ENCODE assay signal across 1 cellular context in the genomic region with DNA sequence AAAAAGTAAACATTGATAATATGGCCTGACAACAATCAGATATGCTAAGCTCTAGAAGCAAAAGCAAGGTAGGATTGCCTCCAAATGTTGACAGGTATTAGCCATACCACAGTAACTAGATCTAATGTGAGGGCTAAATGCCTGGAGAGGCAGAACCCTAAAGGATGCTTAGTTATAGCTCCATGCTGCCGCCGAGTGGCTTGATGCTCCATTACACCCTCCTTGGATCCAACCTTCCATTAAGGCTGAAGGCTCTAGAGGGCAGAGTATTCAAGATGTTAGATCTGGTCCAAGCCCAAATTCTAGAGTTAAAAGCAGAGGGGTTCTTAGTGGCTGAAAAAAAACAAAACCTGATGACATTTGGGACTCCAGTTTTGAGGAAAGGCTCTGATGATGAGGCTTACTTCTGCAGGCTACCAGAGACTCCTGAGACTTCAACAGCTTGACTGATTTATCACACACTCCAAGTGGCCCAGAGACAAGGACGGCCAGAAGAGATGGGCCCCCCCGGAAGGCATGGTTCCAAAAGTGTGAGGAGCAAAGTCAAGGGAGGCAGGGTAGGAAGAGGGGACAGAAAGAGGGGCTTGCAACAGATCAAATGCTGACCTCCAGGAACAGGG.
TF ChIP-seq lines count a peak whose summit lies in the region.

No MANE protein-coding gene starts in this region.

TF ChIP-seq in HepG2, 621 proteins besides CTCF, POLR2A, EP300 and RAD21 (continued from another document and continues in another):
- TF ChIP-seq, protein P1, sequence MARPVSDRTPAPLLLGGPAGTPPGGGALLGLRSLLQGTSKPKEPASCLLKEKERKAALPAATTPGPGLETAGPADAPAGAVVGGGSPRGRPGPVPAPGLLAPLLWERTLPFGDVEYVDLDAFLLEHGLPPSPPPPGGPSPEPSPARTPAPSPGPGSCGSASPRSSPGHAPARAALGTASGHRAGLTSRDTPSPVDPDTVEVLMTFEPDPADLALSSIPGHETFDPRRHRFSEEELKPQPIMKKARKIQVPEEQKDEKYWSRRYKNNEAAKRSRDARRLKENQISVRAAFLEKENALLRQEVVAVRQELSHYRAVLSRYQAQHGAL (CRISPR knock-in tag; IDR thresholded peaks at IDR 0.05; ENCODE audit: not compliant biosample characterization) = no peak
- TF ChIP-seq NRL (CRISPR knock-in tag; IDR thresholded peaks at IDR 0.05; ENCODE audit: borderline replicate concordance) (no peak), ZNF124 (CRISPR knock-in tag; IDR thresholded peaks at IDR 0.05) (0 out of 2 replicates have a peak, but pooled peaks have one; percentile 52), GLI4 (CRISPR knock-in tag; IDR thresholded peaks at IDR 0.05; ENCODE audit: borderline replicate concordance) (no peak), TCF7L2 (IDR thresholded peaks at IDR 0.05; ENCODE audit: low read depth, low read length) (no peak), MZF1 (CRISPR knock-in tag; IDR thresholded peaks at IDR 0.05; ENCODE audit: borderline replicate concordance) (no peak), ZNF44 (CRISPR knock-in tag; IDR thresholded peaks at IDR 0.05) (no peak), ZNF83 (CRISPR knock-in tag; IDR thresholded peaks at IDR 0.05; ENCODE audit: borderline replicate concordance) (no peak), HOXA7 (CRISPR knock-in tag; IDR thresholded peaks at IDR 0.05) (no peak), MAFK (conservative IDR thresholded peaks at IDR 0.05 in 1 of 2, IDR thresholded peaks at IDR 0.05 in 1 of 2; ENCODE audit: low read length in 2 of 2) (no peak), TEAD2 (CRISPR knock-in tag; IDR thresholded peaks at IDR 0.05) (no peak), ZFY (CRISPR knock-in tag; IDR thresholded peaks at IDR 0.05) (no peak), KAT8 (CRISPR knock-in tag; IDR thresholded peaks at IDR 0.05) (peak; percentile 44; the same call in 1 of the 2 replicates), MED1 (CRISPR knock-in tag; IDR thresholded peaks at IDR 0.05) (peak; percentile 46; the same call in 1 of the 2 replicates), TFE3 (CRISPR knock-in tag; IDR thresholded peaks at IDR 0.05) (no peak), ZSCAN30 (CRISPR knock-in tag; IDR thresholded peaks at IDR 0.05) (no peak), ZFP1 (CRISPR knock-in tag; IDR thresholded peaks at IDR 0.05) (no peak), AHDC1 (CRISPR knock-in tag; IDR thresholded peaks at IDR 0.05; ENCODE audit: borderline replicate concordance) (no peak), ZNF788 (CRISPR knock-in tag; IDR thresholded peaks at IDR 0.05; ENCODE audit: borderline replicate concordance) (no peak), ZNF558 (CRISPR knock-in tag; IDR thresholded peaks at IDR 0.05; ENCODE audit: borderline replicate concordance) (no peak), FOXK1 (CRISPR knock-in tag; IDR thresholded peaks at IDR 0.05; ENCODE audit: borderline replicate concordance, low read depth) (0 out of 2 replicates have a peak, but pooled peaks have one; percentile 15), ZNF432 (CRISPR knock-in tag; IDR thresholded peaks at IDR 0.05; ENCODE audit: borderline replicate concordance) (no peak), KDM4B (CRISPR knock-in tag; IDR thresholded peaks at IDR 0.05) (0 out of 2 replicates have a peak, but pooled peaks have one; percentile 52), ZNF773 (CRISPR knock-in tag; IDR thresholded peaks at IDR 0.05; ENCODE audit: borderline replicate concordance) (no peak), HDAC2 (CRISPR knock-in tag; IDR thresholded peaks at IDR 0.05) (0 out of 2 replicates have a peak, but pooled peaks have one; percentile 16), CBX2 (IDR thresholded peaks at IDR 0.05; ENCODE audit: low read depth, low read length) (no peak), CBX2 (CRISPR knock-in tag; IDR thresholded peaks at IDR 0.05; ENCODE audit: low read depth) (no peak), XRCC5 (optimal IDR thresholded peaks at IDR 0.05; ENCODE audit: low read length) (peak; percentile 38), MED13 (CRISPR knock-in tag; IDR thresholded peaks at IDR 0.05) (no peak), TBP (CRISPR knock-in tag; IDR thresholded peaks at IDR 0.05) (no peak), NKX3-1 (CRISPR knock-in tag; IDR thresholded peaks at IDR 0.05) (no peak), ZNF414 (CRISPR knock-in tag; IDR thresholded peaks at IDR 0.05) (no peak), WIZ (CRISPR knock-in tag; IDR thresholded peaks at IDR 0.05) (no peak), ZNF10 (CRISPR knock-in tag; IDR thresholded peaks at IDR 0.05; ENCODE audit: borderline replicate concordance, low read depth) (no peak), ZFP62 (CRISPR knock-in tag; IDR thresholded peaks at IDR 0.05) (no peak), DR1 (CRISPR knock-in tag; IDR thresholded peaks at IDR 0.05) (no peak), ZMYM2 (CRISPR knock-in tag; IDR thresholded peaks at IDR 0.05) (no peak), ZNF580 (CRISPR knock-in tag; IDR thresholded peaks at IDR 0.05; ENCODE audit: borderline replicate concordance, low read depth) (peak; percentile 53; the same call in 1 of the 2 replicates), MAZ (IDR thresholded peaks at IDR 0.05; ENCODE audit: borderline replicate concordance, low read depth, low read length) (no peak), MAZ (CRISPR knock-in tag; IDR thresholded peaks at IDR 0.05; ENCODE audit: low read depth) (no peak), SPEN (CRISPR knock-in tag; IDR thresholded peaks at IDR 0.05; ENCODE audit: low read depth) (no peak), ARHGAP35 (CRISPR knock-in tag; IDR thresholded peaks at IDR 0.05; ENCODE audit: borderline replicate concordance) (no peak), TAF15 (IDR thresholded peaks at IDR 0.05; ENCODE audit: low read depth, low read length, poor library complexity, severe bottlenecking) (no peak), ZBTB46 (CRISPR knock-in tag; IDR thresholded peaks at IDR 0.05; ENCODE audit: borderline replicate concordance) (no peak), FOXA1 (IDR thresholded peaks at IDR 0.05) (no peak), FOXA1 (CRISPR knock-in tag; IDR thresholded peaks at IDR 0.05) (no peak)
- TF ChIP-seq, protein P2, sequence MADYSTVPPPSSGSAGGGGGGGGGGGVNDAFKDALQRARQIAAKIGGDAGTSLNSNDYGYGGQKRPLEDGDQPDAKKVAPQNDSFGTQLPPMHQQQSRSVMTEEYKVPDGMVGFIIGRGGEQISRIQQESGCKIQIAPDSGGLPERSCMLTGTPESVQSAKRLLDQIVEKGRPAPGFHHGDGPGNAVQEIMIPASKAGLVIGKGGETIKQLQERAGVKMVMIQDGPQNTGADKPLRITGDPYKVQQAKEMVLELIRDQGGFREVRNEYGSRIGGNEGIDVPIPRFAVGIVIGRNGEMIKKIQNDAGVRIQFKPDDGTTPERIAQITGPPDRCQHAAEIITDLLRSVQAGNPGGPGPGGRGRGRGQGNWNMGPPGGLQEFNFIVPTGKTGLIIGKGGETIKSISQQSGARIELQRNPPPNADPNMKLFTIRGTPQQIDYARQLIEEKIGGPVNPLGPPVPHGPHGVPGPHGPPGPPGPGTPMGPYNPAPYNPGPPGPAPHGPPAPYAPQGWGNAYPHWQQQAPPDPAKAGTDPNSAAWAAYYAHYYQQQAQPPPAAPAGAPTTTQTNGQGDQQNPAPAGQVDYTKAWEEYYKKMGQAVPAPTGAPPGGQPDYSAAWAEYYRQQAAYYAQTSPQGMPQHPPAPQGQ (CRISPR knock-in tag; IDR thresholded peaks at IDR 0.05; ENCODE audit: borderline replicate concordance) = no peak
- TF ChIP-seq, protein P3, sequence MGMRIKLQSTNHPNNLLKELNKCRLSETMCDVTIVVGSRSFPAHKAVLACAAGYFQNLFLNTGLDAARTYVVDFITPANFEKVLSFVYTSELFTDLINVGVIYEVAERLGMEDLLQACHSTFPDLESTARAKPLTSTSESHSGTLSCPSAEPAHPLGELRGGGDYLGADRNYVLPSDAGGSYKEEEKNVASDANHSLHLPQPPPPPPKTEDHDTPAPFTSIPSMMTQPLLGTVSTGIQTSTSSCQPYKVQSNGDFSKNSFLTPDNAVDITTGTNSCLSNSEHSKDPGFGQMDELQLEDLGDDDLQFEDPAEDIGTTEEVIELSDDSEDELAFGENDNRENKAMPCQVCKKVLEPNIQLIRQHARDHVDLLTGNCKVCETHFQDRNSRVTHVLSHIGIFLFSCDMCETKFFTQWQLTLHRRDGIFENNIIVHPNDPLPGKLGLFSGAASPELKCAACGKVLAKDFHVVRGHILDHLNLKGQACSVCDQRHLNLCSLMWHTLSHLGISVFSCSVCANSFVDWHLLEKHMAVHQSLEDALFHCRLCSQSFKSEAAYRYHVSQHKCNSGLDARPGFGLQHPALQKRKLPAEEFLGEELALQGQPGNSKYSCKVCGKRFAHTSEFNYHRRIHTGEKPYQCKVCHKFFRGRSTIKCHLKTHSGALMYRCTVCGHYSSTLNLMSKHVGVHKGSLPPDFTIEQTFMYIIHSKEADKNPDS (CRISPR knock-in tag; IDR thresholded peaks at IDR 0.05) = no peak
- TF ChIP-seq, protein P4, sequence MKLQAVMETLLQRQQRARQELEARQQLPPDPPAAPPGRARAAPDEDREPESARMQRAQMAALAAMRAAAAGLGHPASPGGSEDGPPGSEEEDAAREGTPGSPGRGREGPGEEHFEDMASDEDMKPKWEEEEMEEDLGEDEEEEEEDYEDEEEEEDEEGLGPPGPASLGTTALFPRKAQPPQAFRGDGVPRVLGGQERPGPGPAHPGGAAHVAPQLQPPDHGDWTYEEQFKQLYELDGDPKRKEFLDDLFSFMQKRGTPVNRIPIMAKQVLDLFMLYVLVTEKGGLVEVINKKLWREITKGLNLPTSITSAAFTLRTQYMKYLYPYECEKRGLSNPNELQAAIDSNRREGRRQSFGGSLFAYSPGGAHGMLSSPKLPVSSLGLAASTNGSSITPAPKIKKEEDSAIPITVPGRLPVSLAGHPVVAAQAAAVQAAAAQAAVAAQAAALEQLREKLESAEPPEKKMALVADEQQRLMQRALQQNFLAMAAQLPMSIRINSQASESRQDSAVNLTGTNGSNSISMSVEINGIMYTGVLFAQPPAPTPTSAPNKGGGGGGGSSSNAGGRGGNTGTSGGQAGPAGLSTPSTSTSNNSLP (IDR thresholded peaks at IDR 0.05; ENCODE audit: low read depth, low read length) = peak; percentile 70
